In the genomic region with DNA sequence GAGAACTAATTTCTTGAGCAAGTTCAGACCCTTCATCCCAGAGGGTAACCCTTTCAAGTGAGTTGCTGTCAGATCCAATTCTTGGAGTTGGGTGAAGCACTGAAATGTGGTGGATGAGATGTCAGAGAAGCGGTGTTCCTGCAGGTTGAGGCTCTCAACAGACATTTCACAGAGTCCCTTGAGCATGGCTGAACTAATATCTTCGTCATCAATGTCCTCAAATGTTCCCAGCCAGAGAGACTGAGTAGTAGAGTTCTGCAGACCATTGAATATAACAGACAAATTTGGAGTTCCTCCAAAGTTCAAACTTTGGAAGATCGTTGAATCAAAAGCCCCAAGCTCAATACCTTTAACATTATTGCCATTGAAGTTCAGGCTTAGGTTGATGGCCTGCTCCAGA, we compare ENCODE assay signal across 27 cellular contexts. TPM values are rescaled to one million over a fixed set of nuclear protein-coding genes. Genes with fewer than 3 reads are reported as not detected.
"Had no signal": no experiment of that assay in that cellular context is flagged by ENCODE, and none has a peak within 500 bp of the region (broad histone marks: within the 10 kb centered on the region; RNA-seq: fewer than 3 reads in every experiment).

No MANE protein-coding gene starts in this region.

- H3K4me3 ChIP-seq: lung, neural progenitor cell, psoas muscle, right lobe of liver, suprapubic skin, thoracic aorta, tibial artery, upper lobe of right lung had no signal

- H3K9ac ChIP-seq: neural progenitor cell, parathyroid adenoma had no signal

- H3K36me3 Mint-ChIP-seq: mesothelial cell of epicardium, natural killer cell had no signal

- H3K9me3 Mint-ChIP-seq: mesothelial cell of epicardium, natural killer cell had no signal

- H3K36me3 ChIP-seq: neural progenitor cell, neutrophil, right lobe of liver, suprapubic skin, thoracic aorta, tibial artery, upper lobe of right lung had no signal

- H3K4me2 ChIP-seq: neural progenitor cell had no signal

- ATAC-seq: natural killer cell, psoas muscle, right lobe of liver, upper lobe of right lung had no signal

- H2AFZ ChIP-seq: neural progenitor cell, parathyroid adenoma had no signal

- H3K9me3 ChIP-seq: neutrophil, psoas muscle, suprapubic skin, thoracic aorta, tibial artery, upper lobe of right lung had no signal

- H3K27ac Mint-ChIP-seq: mesothelial cell of epicardium, natural killer cell had no signal

- H3K27me3 Mint-ChIP-seq: naive B cell had no signal

- H3K27me3 ChIP-seq: neural progenitor cell, neutrophil, right lobe of liver, suprapubic skin, tibial artery, upper lobe of right lung had no signal

- H3K4me1 ChIP-seq: psoas muscle, right lobe of liver had no signal

- FAIRE-seq: islet of Langerhans, kidney, urothelium cell line had no signal

- H3K27ac ChIP-seq: neural progenitor cell, parathyroid adenoma, psoas muscle, right lobe of liver, suprapubic skin, upper lobe of right lung had no signal

- H3K4me3 Mint-ChIP-seq: mesothelial cell of epicardium, natural killer cell, nephron progenitor cell had no signal

- H3K79me2 ChIP-seq: parathyroid adenoma had no signal

- DNase-seq: hippocampal formation; kidney; mesendoderm; naive B cell; natural killer cell; nephron progenitor cell; occipital lobe; psoas muscle; right lobe of liver; stimulated activated CD4-positive, alpha-beta T cell treated with anti-CD3 and anti-CD28 coated beads, Interleukin-12 subunit alpha, Interleukin-12 subunit beta, amount 100 ng/mL, for 4 hours; stimulated activated CD4-positive, alpha-beta T cell treated with anti-CD3 and anti-CD28 coated beads, Interleukin-15, amount 100 ng/mL, for 24 hours; stimulated activated CD4-positive, alpha-beta T cell treated with anti-CD3 and anti-CD28 coated beads, Interleukin-2, amount 100 ng/mL, for 24 hours; stimulated activated CD4-positive, alpha-beta T cell treated with anti-CD3 and anti-CD28 coated beads, Interleukin-4, amount 100 ng/mL, for 1 hour; stimulated activated naive CD4-positive, alpha-beta T cell treated with Interleukin-2 at 50 U/mL for 16 hours; tibial artery; trophoblast cell; upper lobe of right lung had no signal

RNA-seq across cellular contexts. Expression of gene CD180, which starts 12.7 kb away (rescaled TPM):
- total RNA-seq: mesothelial cell of epicardium, osteocyte had no signal
